Comparison of ENCODE assay signal across 8 cellular contexts in the genomic region with DNA sequence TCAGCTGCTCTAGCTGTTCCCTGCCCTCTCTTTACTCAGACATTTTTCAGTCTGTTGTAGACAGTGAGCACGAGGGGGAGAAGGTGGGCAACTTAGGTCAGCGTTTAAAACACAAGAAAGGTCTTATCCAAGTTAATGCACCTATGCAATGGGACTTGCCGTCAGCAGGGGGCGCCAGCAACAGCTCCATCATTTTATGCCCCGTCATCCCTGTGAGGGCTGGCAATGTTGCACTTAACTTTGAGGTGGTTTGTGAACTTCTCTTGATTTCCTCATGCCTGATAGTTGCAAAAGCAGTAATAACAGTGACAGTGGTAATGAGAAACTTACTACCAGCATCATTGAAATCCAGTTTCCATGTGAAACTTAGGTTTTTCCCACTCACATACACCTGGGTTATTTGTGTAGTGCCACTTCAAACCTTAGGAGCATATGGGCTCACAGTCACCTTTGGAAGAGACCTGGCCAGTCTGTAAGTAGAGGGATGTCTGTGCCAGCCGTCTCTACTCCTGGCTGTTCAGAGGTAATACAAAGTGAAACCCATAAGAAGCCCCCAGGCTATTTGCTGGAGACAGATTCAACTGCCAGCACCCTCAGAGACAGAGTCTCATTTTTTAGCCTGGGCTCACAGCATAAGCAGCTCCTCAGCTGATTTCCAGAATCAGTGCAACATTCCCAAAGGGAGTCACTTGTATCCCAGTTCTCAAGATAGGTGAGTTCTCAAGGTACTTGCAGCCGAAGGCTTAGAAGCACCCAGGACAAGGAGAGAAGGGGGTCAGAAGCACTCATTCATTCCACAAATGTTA. TPM values are rescaled to one million over a fixed set of nuclear protein-coding genes. Genes with fewer than 3 reads are reported as not detected.
A peak's percentile ranks its signal among the peaks of the same experiment; 100 is the strongest.
DNase-seq lines count a peak whose midpoint lies in the region; ATAC-seq and TF ChIP-seq lines count a peak whose summit lies in the region.

No MANE protein-coding gene starts in this region.

- H3K4me2 ChIP-seq in OCI-LY3 (ENCODE audit: low read length), result no peak overlapping the region

- POLR2A ChIA-PET in naive thymus-derived CD4-positive, alpha-beta T cell (lab: Charles Lee), result interaction anchor here (0.7 to 2.6 kb wide), 7 partner anchors 12 to 117 kb away, joined by 3 to 27 read pairs (median 4); partner anchors contain the start of gene ID1

- peaks cover 3 to 20% (median 10%) of the 10 kb centered on the region in 7 donors for H3K4me1 Mint-ChIP-seq in naive thymus-derived CD4-positive, alpha-beta T cell

- ATAC-seq in HG02981 (IDR thresholded peaks at IDR 0.05; ENCODE audit: unreplicated experiment), result peak; percentile 46
- peak; percentile 87 for ATAC-seq in naive thymus-derived CD4-positive, alpha-beta T cell

- no peaks in the 10 kb centered on the region for H3K27me3 Mint-ChIP-seq in naive thymus-derived CD4-positive, alpha-beta T cell

- H3K27ac ChIP-seq in OCI-LY3 (ENCODE audit: low read length), result no peak overlapping the region
- H3K27ac ChIP-seq in naive thymus-derived CD4-positive, alpha-beta T cell (ENCODE audit: low read depth, low read length), result no peak overlapping the region

- no peak overlapping the region for H2AFZ ChIP-seq in OCI-LY3 (ENCODE audit: low read depth, low read length)

- H3K27ac Mint-ChIP-seq in naive thymus-derived CD4-positive, alpha-beta T cell, result peak overlapping the region in 6 of 9 donors; percentile 37 to 81 (median 66)

- CTCF ChIA-PET in naive thymus-derived CD4-positive, alpha-beta T cell (lab: Charles Lee), result interaction anchor here (1.3 to 25.3 kb wide), 6 partner anchors 8 to 57 kb away, joined by 4 to 568 read pairs (median 9); partner anchors contain the start of gene ID1

- DNase-seq in DMS153 (lab: John Stamatoyannopoulos, UW) (peak; percentile 40), activated T-cell treated with anti-CD3 and anti-CD28 coated beads for 1 hour (ENCODE audit: low read depth) (peak; percentile 71), epithelial cell of proximal tubule (ENCODE audit: low read depth) (no peak), OCI-M2 (lab: John Stamatoyannopoulos, UW; ENCODE audit: unreplicated experiment) (no peak)
- peak; percentile 62 to 81 (median 75) for DNase-seq in naive thymus-derived CD4-positive, alpha-beta T cell
- DNase-seq in stimulated activated naive CD4-positive, alpha-beta T cell (lab: John Stamatoyannopoulos, UW), result peak; percentile 52 to 80 (median 64)

- no peaks in the 10 kb centered on the region for H3K4me1 ChIP-seq in OCI-LY3 (ENCODE audit: low read length)
- peaks cover 0 to 6% of the 10 kb centered on the region in 2 donors for H3K4me1 ChIP-seq in naive thymus-derived CD4-positive, alpha-beta T cell (ENCODE audit: control insufficient read depth in 2 of 2, insufficient read depth in 2 of 2, low read length in 2 of 2)

- H3K36me3 Mint-ChIP-seq in naive thymus-derived CD4-positive, alpha-beta T cell, result peaks cover 0 to 31% (median 15%) of the 10 kb centered on the region in 5 donors

- no peak overlapping the region for H3K4me3 ChIP-seq in OCI-LY3 (ENCODE audit: low read length)
- no peak overlapping the region for H3K4me3 ChIP-seq in epithelial cell of proximal tubule (ENCODE audit: low read depth, low read length)
- H3K4me3 ChIP-seq in naive thymus-derived CD4-positive, alpha-beta T cell (ENCODE audit: low read length), result no peak overlapping the region

- no peaks in the 10 kb centered on the region for H3K27me3 ChIP-seq in OCI-LY3 (ENCODE audit: low read depth, low read length)
- no peaks in the 10 kb centered on the region for H3K27me3 ChIP-seq in naive thymus-derived CD4-positive, alpha-beta T cell (ENCODE audit: control insufficient read depth in 2 of 2, insufficient read depth in 2 of 2, low read length in 2 of 2)

- H3K9ac ChIP-seq in OCI-LY3 (ENCODE audit: low read length), result no peak overlapping the region

- intact Hi-C loops in naive thymus-derived CD4-positive, alpha-beta T cell (cut with micrococcal nuclease), result loop anchor here (1.0 kb wide), 5 partner anchors 9 to 53 kb away; a partner anchor contains a TSS

- H3K9me3 Mint-ChIP-seq in naive thymus-derived CD4-positive, alpha-beta T cell, result no peaks in the 10 kb centered on the region

- H4K20me1 ChIP-seq in OCI-LY3 (ENCODE audit: insufficient read depth, low read length), result 0 out of 2 replicates have a peak, but pooled peaks cover under 1% of the 10 kb centered on the region

- peak; percentile 96 for TF ChIP-seq CTCF in OCI-LY3 (IDR thresholded peaks at IDR 0.05; ENCODE audit: low read depth, low read length)
- TF ChIP-seq CTCF in epithelial cell of proximal tubule (conservative IDR thresholded peaks at IDR 0.05; ENCODE audit: low read depth, low read length), result peak; percentile 95

- no peaks in the 10 kb centered on the region for H3K9me3 ChIP-seq in OCI-LY3 (ENCODE audit: insufficient read depth, low read length)
- no peaks in the 10 kb centered on the region for H3K9me3 ChIP-seq in naive thymus-derived CD4-positive, alpha-beta T cell (ENCODE audit: control insufficient read depth in 2 of 3, low read length in 3 of 3)

- peaks cover 62% of the 10 kb centered on the region for H3K36me3 ChIP-seq in OCI-LY3 (replicated peaks; ENCODE audit: low read depth, low read length)
- peaks cover 15 to 40% (median 15%) of the 10 kb centered on the region in 3 experiments for H3K36me3 ChIP-seq in naive thymus-derived CD4-positive, alpha-beta T cell (ENCODE audit: control insufficient read depth in 2 of 3, insufficient read depth in 3 of 3, low read length in 3 of 3)

- no peaks in the 10 kb centered on the region for H3K79me2 ChIP-seq in OCI-LY3 (ENCODE audit: low read length)

- no peak overlapping the region for H3K4me3 Mint-ChIP-seq in naive thymus-derived CD4-positive, alpha-beta T cell

RNA-seq across cellular contexts. Expression of gene ID1, which starts 44.8 kb away (rescaled TPM):
- total RNA-seq in epithelial cell of proximal tubule, result 237 and 302 TPM in 2 replicates
- total RNA-seq in naive thymus-derived CD4-positive, alpha-beta T cell, result 10 to 100 TPM in 1 of 5 experiments, 1 to 10 TPM in 1, under 1 TPM in 3; 0.41 to 16.9 (median 0.62) TPM
- polyA plus RNA-seq in naive thymus-derived CD4-positive, alpha-beta T cell, result not detected

RNA-seq across cellular contexts. Expression of gene HM13, which starts 46.1 kb away (rescaled TPM):
- total RNA-seq in epithelial cell of proximal tubule, result 61.1 and 104 TPM in 2 replicates
- 100 to 1,000 TPM; 102 to 197 (median 133) TPM for total RNA-seq in naive thymus-derived CD4-positive, alpha-beta T cell
- polyA plus RNA-seq in naive thymus-derived CD4-positive, alpha-beta T cell, result 100 to 1,000 TPM; 109 to 140 TPM

Comparison
In these comparisons a context has a peak if more than half of its experiments do, and no peak if none do; other contexts are left out.
1. DNase-seq: peak in DMS153 (single experiment), activated T-cell treated with anti-CD3 and anti-CD28 coated beads for 1 hour (single experiment), naive thymus-derived CD4-positive, alpha-beta T cell (9 of 9) and stimulated activated naive CD4-positive, alpha-beta T cell (6 of 6); none in epithelial cell of proximal tubule (single experiment) and OCI-M2 (single experiment).
2. RNA of gene ID1, which starts 44.8 kb away (total RNA-seq): 237 to 302 TPM in epithelial cell of proximal tubule; 0.41 to 16.9 TPM in naive thymus-derived CD4-positive, alpha-beta T cell; every median in the first group is over 10 times any median in the second.